In the genomic region with DNA sequence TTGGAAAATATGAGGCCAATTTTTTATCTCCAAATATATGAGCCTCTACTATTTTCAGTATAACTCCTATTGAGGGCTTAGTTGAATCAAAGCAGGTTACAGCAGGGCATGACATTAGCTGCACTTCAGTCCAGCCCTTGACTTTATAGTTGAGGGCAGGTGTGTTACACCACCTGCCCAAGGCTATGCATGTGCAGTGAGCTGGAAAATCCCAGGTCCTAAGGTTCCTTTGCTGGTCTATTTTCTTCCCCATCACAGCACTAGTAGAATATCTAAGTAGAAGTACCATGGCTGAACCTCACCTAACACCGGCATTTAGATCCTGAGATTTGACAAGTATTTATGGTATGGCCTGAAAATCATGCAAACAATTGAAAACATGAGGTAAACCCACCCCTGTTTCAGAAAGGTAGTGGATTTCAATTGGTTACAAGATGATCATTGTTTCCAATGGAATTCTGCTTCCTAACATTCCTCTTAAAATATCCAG, we compare ENCODE assay signal across 20 cellular contexts.
DNase-seq lines count a peak whose midpoint lies in the region; ATAC-seq, FAIRE-seq and TF ChIP-seq lines count a peak whose summit lies in the region.
"Had no signal": no experiment of that assay in that cellular context is flagged by ENCODE, and none has a peak within 500 bp of the region (broad histone marks: within the 10 kb centered on the region; RNA-seq: fewer than 3 reads in every experiment).

No MANE protein-coding gene starts in this region.

- intact Hi-C loops in left colon (cut with DNase I, micrococcal nuclease), result no loop called here
- intact Hi-C loops in tibial artery (cut with DNase I; ENCODE audit: low total_unique reads), result no loop called here

- H3K9me3 ChIP-seq in tibial artery, result no peaks in the 10 kb centered on the region
- H3K9me3 ChIP-seq: SK-N-SH had no signal

- no peaks in the 10 kb centered on the region for H3K36me3 ChIP-seq in tibial artery

- no peak overlapping the region for H3K4me3 ChIP-seq in tibial artery
- H3K4me3 ChIP-seq: GM12878, GM23338, K562 had no signal

- DNase-seq in DMS79 treated with DMSO at 0.1 percent for 48 hours (lab: John Stamatoyannopoulos, UW) (peak; percentile 85), HTR-8/SVneo (ENCODE audit: insufficient read length, low spot score) (no peak), NCI-H510A (lab: John Stamatoyannopoulos, UW) (peak; percentile 82), left colon (no peak), tibial artery (no peak)
- no peak for DNase-seq in activated effector memory CD4-positive, alpha-beta T cell treated with anti-CD3 and anti-CD28 coated beads, Interleukin-2, amount 50 U/mL, for 16 hours
- DNase-seq: ACHN; AML-193; EL; NCI-H1105; NCI-H1694; NCI-H2171; NK-92 treated with Interleukin-12 subunit alpha and Interleukin-12 subunit beta, amount 100 ng/mL, for 24 hours; SK-N-SH had no signal

- peaks cover 0 to 13% (median 0%) of the 10 kb centered on the region in 4 donors for H3K4me1 ChIP-seq in tibial artery

- ATAC-seq in left colon (peak; percentile 41), HG02938 (IDR thresholded peaks at IDR 0.05; ENCODE audit: unreplicated experiment) (no peak)
- ATAC-seq: GM12878, GM23338, K562 had no signal

- TF ChIP-seq CTCF in tibial artery (IDR thresholded peaks at IDR 0.05), result no peak

- no peak overlapping the region for H3K27ac ChIP-seq in tibial artery
- H3K27ac ChIP-seq: C4-2B had no signal

- FAIRE-seq in HTR-8/SVneo (lab: Jason Lieb, UNC), result peak; percentile 65
- FAIRE-seq: GM12878, GM18507, K562 had no signal

- H3K27me3 ChIP-seq in tibial artery, result no peaks in the 10 kb centered on the region

Comparison
In these comparisons a context has a peak if more than half of its experiments do, and no peak if none do; other contexts are left out.
1. DNase-seq: peak in DMS79 treated with DMSO at 0.1 percent for 48 hours (single experiment) and NCI-H510A (single experiment); none in HTR-8/SVneo (single experiment), left colon (0 of 2), activated effector memory CD4-positive, alpha-beta T cell treated with anti-CD3 and anti-CD28 coated beads, Interleukin-2, amount 50 U/mL, for 16 hours (single experiment) and tibial artery (0 of 2).